13 cellular contexts compared by ENCODE assay signal in genomic region chr13:25175026-25175425, GRCh38. TPM values are rescaled to one million over a fixed set of nuclear protein-coding genes. Genes with fewer than 3 reads are reported as not detected.
A peak's percentile ranks its signal among the peaks of the same experiment; 100 is the strongest.
DNase-seq lines count a peak whose midpoint lies in the region; TF ChIP-seq lines count a peak whose summit lies in the region.
"Had no signal": no experiment of that assay in that cellular context is flagged by ENCODE, and none has a peak within 500 bp of the region (broad histone marks: within the 10 kb centered on the region; RNA-seq: fewer than 3 reads in every experiment).

No MANE protein-coding gene starts in this region.

- H3K27me3 ChIP-seq in dorsolateral prefrontal cortex (peaks cover 0 to 5% (median 0%) of the 10 kb centered on the region in 45 donors), neural progenitor cell (peaks cover 45% of the 10 kb centered on the region)

- H3K4me1 ChIP-seq in neural progenitor cell = peaks cover 15% of the 10 kb centered on the region
- H3K4me1 ChIP-seq: A549, Caco-2 had no signal

- H3K27ac Mint-ChIP-seq in neural progenitor cell = peak overlapping the region; percentile 91

- intact Hi-C loops in dorsolateral prefrontal cortex (cut with DNase I) (loop anchor here in 1 of 2 donors (10.0 kb wide), 1 partner anchor 90 kb away; no protein-coding TSS in a partner anchor), posterior cingulate gyrus (cut with DNase I) (loop anchor here (10.0 kb wide), 1 partner anchor 70 kb away; no protein-coding TSS in a partner anchor)

- H3K27me3 Mint-ChIP-seq in neural progenitor cell (ENCODE audit: insufficient read depth, low read depth) = peaks cover 31% of the 10 kb centered on the region

- no peaks in the 10 kb centered on the region for H3K79me2 ChIP-seq in neural progenitor cell (ENCODE audit: low read depth)

- peaks cover 49% of the 10 kb centered on the region for H3K9me3 Mint-ChIP-seq in neural progenitor cell

- H3K27ac ChIP-seq in dorsolateral prefrontal cortex (peak overlapping the region in 53 of 59 donors; percentile 11 to 100 (median 85)), neural progenitor cell (no peak overlapping the region)
- H3K27ac ChIP-seq: A549, BLaER1 had no signal

- H3K4me3 ChIP-seq in dorsolateral prefrontal cortex = no peak overlapping the region
- no peak overlapping the region for H3K4me3 ChIP-seq in neural progenitor cell
- H3K4me3 ChIP-seq: A549, BLaER1 had no signal

- H2AFZ ChIP-seq in neural progenitor cell (replicated peaks) = no peak overlapping the region

- H4K20me1 ChIP-seq in neural progenitor cell (ENCODE audit: low read depth) = peaks cover 14% of the 10 kb centered on the region
- H4K20me1 ChIP-seq: BLaER1 had no signal

- H3K4me1 Mint-ChIP-seq in neural progenitor cell = peaks cover 45% of the 10 kb centered on the region

- H3F3A ChIP-seq in neural progenitor cell (ENCODE audit: low read depth) = peaks cover 9% of the 10 kb centered on the region

- peak; percentile 62 for DNase-seq in NCI-H82 treated with DMSO at 0.1 percent for 48 hours (lab: John Stamatoyannopoulos, UW; ENCODE audit: unreplicated experiment)
- no peak for DNase-seq in dorsolateral prefrontal cortex
- no peak for DNase-seq in neural progenitor cell (ENCODE audit: low spot score)
- DNase-seq in posterior cingulate gyrus = no peak
- DNase-seq in SKM-1 (lab: John Stamatoyannopoulos, UW; ENCODE audit: unreplicated experiment) = no peak
- no peak for DNase-seq in foreskin melanocyte
- DNase-seq in DMS79 (lab: John Stamatoyannopoulos, UW) = no peak
- DNase-seq: AML-193; Caco-2; CD8-positive, alpha-beta memory T cell; H7 had no signal

- no peak overlapping the region for H3K4me3 Mint-ChIP-seq in neural progenitor cell
- H3K4me3 Mint-ChIP-seq: CD8-positive, alpha-beta memory T cell had no signal

- no peak overlapping the region for H3K4me2 ChIP-seq in neural progenitor cell
- H3K4me2 ChIP-seq: A549, BLaER1 had no signal

- no peaks in the 10 kb centered on the region for H3K9me3 ChIP-seq in neural progenitor cell (ENCODE audit: low read depth)
- H3K9me3 ChIP-seq: Caco-2 had no signal

- H3K9ac ChIP-seq in neural progenitor cell = no peak overlapping the region
- H3K9ac ChIP-seq: BLaER1 had no signal

- peaks cover 10% of the 10 kb centered on the region for H3K36me3 Mint-ChIP-seq in neural progenitor cell
- H3K36me3 Mint-ChIP-seq: CD8-positive, alpha-beta memory T cell had no signal

- TF ChIP-seq CTCF in dorsolateral prefrontal cortex (IDR thresholded peaks at IDR 0.05 in 54 of 56, conservative IDR thresholded peaks at IDR 0.05 in 2 of 56; ENCODE audit: low read depth in 1 of 56, partially characterized antibody in 56 of 56) (no peak), neural progenitor cell (IDR thresholded peaks at IDR 0.05) (no peak)

- no peaks in the 10 kb centered on the region for H3K36me3 ChIP-seq in neural progenitor cell
- H3K36me3 ChIP-seq: BLaER1 had no signal

RNA-seq across cellular contexts. Expression of gene AMER2, which starts 2.9 kb away (rescaled TPM):
- 100 to 1,000 TPM in 86 of 120 experiments, 10 to 100 TPM in 34; 44.5 to 389 (median 125) TPM for total RNA-seq in dorsolateral prefrontal cortex
- 0.12 TPM in 1 of 2 replicates, not detected in the other for total RNA-seq in neural progenitor cell (ENCODE audit: low replicate concordance)
- total RNA-seq: Caco-2; CD8-positive, alpha-beta memory T cell had no signal

Comparison
In these comparisons a context has a peak if more than half of its experiments do, and no peak if none do; other contexts are left out.
1. RNA of gene AMER2, which starts 2.9 kb away (total RNA-seq): 44.5 to 389 TPM in dorsolateral prefrontal cortex; 0.12 TPM in neural progenitor cell; every median in the first group is over 10 times any median in the second.